In genomic region chr21:31366825-31367224, GRCh38 we compare ENCODE assay signal across 1 cellular context.
TF ChIP-seq lines count a peak whose summit lies in the region.

No MANE protein-coding gene starts in this region.

TF ChIP-seq in HEK293, 187 proteins besides CTCF, POLR2A, EP300 and RAD21 (continued from another document):
- no peak for TF ChIP-seq PRDM6 (tag by site-specific recombination; IDR thresholded peaks at IDR 0.05)
- no peak for TF ChIP-seq ZNF571 (tag by site-specific recombination; IDR thresholded peaks at IDR 0.05)
- TF ChIP-seq ZNF629 (tag by site-specific recombination; IDR thresholded peaks at IDR 0.05) = peak; percentile 37; the same call in 1 of the 2 replicates
TF ChIP-seq in HEK293: peak in this region for 14.
